Comparison of ENCODE assay signal across 24 cellular contexts in genomic region chr2:170856066-170856465, GRCh38. TPM values are rescaled to one million over a fixed set of nuclear protein-coding genes. Genes with fewer than 3 reads are reported as not detected.
"Had no signal": no experiment of that assay in that cellular context is flagged by ENCODE, and none has a peak within 500 bp of the region (broad histone marks: within the 10 kb centered on the region; RNA-seq: fewer than 3 reads in every experiment).

No MANE protein-coding gene starts in this region.

- H3K36me3 Mint-ChIP-seq: memory B cell had no signal

- H3K27me3 ChIP-seq: dorsolateral prefrontal cortex, esophagus muscularis mucosa, gastrocnemius medialis, left lung had no signal

- H3K36me3 ChIP-seq: esophagus muscularis mucosa, gastrocnemius medialis, heart right ventricle, left lung, lower lobe of right lung had no signal

- H3K27ac Mint-ChIP-seq: memory B cell had no signal

- H3K27ac ChIP-seq: coronary artery, dorsolateral prefrontal cortex, esophagus muscularis mucosa, gastrocnemius medialis, heart right ventricle, left lung, lower lobe of right lung had no signal

- H3K9me3 ChIP-seq: esophagus muscularis mucosa, gastrocnemius medialis, heart right ventricle, left lung, lower lobe of right lung had no signal

- H3K4me1 ChIP-seq: esophagus muscularis mucosa, gastrocnemius medialis, heart right ventricle, left lung, lower lobe of right lung had no signal

- H3K4me3 ChIP-seq: coronary artery, dorsolateral prefrontal cortex, esophagus muscularis mucosa, gastrocnemius medialis, heart right ventricle, left lung, lower lobe of right lung had no signal

- ATAC-seq: gastrocnemius medialis, heart right ventricle, left cardiac atrium, left lung, left ventricle myocardium superior, lower lobe of right lung had no signal

- H3K4me1 Mint-ChIP-seq: memory B cell had no signal

- H3K4me3 Mint-ChIP-seq: memory B cell had no signal

- FAIRE-seq: colon, islet of Langerhans had no signal

- DNase-seq: dermis blood vessel endothelial cell; dorsolateral prefrontal cortex; effector CD4-positive, alpha-beta T cell; effector memory CD4-positive, alpha-beta T cell; foreskin fibroblast; foreskin melanocyte; gastrocnemius medialis; glutamatergic neuron; head of caudate nucleus; heart right ventricle; hippocampal formation; left cardiac atrium; left lung; left ventricle myocardium superior; lower lobe of right lung; mesendoderm; midbrain had no signal

RNA-seq across cellular contexts. Expression of gene GAD1, which starts 39.4 kb away (rescaled TPM):
- total RNA-seq: dermis blood vessel endothelial cell, esophagus muscularis mucosa, gastrocnemius medialis, left cardiac atrium, left ventricle myocardium superior, lower lobe of right lung, mononuclear cell, mucosa of gallbladder had no signal
